21 cellular contexts compared by ENCODE assay signal in the genomic region with DNA sequence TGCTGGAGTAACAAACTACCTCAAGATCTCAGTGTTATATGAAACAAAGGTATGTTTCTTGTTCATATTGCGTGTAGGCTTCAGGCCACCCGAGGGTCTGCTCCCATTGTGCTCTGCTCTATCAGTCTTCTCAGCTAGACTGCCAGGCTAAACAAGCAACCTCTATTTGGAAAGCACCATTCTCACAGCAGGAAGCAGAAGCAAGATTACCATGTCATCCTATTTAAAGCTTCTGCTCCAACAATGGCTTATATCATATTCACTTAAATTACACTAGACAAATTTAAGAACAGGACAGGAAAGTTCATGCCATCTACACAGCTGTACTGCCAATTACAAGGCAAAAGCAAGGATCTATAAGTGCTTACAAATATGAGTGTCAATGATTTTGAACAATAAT.
A peak's percentile ranks its signal among the peaks of the same experiment; 100 is the strongest.
DNase-seq lines count a peak whose midpoint lies in the region; ATAC-seq lines count a peak whose summit lies in the region.
"Had no signal": no experiment of that assay in that cellular context is flagged by ENCODE, and none has a peak within 500 bp of the region (broad histone marks: within the 10 kb centered on the region; RNA-seq: fewer than 3 reads in every experiment).

No MANE protein-coding gene starts in this region.

- H3K27ac ChIP-seq in SJCRH30, result no peak overlapping the region
- H3K27ac ChIP-seq: 22Rv1, C4-2B, PC-9, SJSA1 had no signal

- no peaks in the 10 kb centered on the region for H3K9me3 ChIP-seq in SJCRH30 (replicated peaks)
- H3K9me3 ChIP-seq: SJSA1 had no signal

- H3K4me1 ChIP-seq in SJCRH30, result no peaks in the 10 kb centered on the region
- H3K4me1 ChIP-seq: SJSA1 had no signal

- peak; percentile 33 for DNase-seq in NCI-H748 (lab: John Stamatoyannopoulos, UW; ENCODE audit: unreplicated experiment)
- no peak for DNase-seq in NCI-H748 treated with DMSO at 0.1 percent for 48 hours (lab: John Stamatoyannopoulos, UW)
- peak; percentile 93 for DNase-seq in NCI-H2081 treated with DMSO at 0.1 percent for 48 hours (lab: John Stamatoyannopoulos, UW)
- DNase-seq in SK-MEL-5 (ENCODE audit: low read depth, low spot score), result peak; percentile 17
- no peak for DNase-seq in SJCRH30
- no peak for DNase-seq in NCI-H1092 treated with DMSO at 0.1 percent for 48 hours (lab: John Stamatoyannopoulos, UW)
- DNase-seq: CD8-positive, alpha-beta T cell; DMS 273 treated with DMSO at 0.1 percent for 48 hours; DMS79; EL; GF-D8; NCI-H1092; NCI-H1694; NCI-H774; PC-9; T-cell had no signal

- in situ Hi-C loops in SK-MEL-5 (cut with HindIII; ENCODE audit: low pct_unique_long_range_greater_than_20kb, low sequenced_read_pairs), result no loop called here

- H3K4me3 ChIP-seq in SJCRH30, result no peak overlapping the region
- H3K4me3 ChIP-seq: PC-9, SJSA1 had no signal

- H3K36me3 ChIP-seq in SJCRH30, result no peaks in the 10 kb centered on the region
- H3K36me3 ChIP-seq: SJSA1 had no signal

- no peak for ATAC-seq in GM21737 (IDR thresholded peaks at IDR 0.05; ENCODE audit: unreplicated experiment)
- ATAC-seq: CD8-positive, alpha-beta T cell; Right ventricle myocardium inferior; T-cell had no signal

- no peaks in the 10 kb centered on the region; the same call in 1 of the 2 replicates for H3K27me3 ChIP-seq in SJCRH30
- H3K27me3 ChIP-seq: SJSA1 had no signal

Comparison
In these comparisons a context has a peak if more than half of its experiments do, and no peak if none do; other contexts are left out.
1. DNase-seq: peak in NCI-H748 (single experiment), NCI-H2081 treated with DMSO at 0.1 percent for 48 hours (single experiment) and SK-MEL-5 (single experiment); none in NCI-H748 treated with DMSO at 0.1 percent for 48 hours (single experiment), SJCRH30 (0 of 2) and NCI-H1092 treated with DMSO at 0.1 percent for 48 hours (single experiment).